Comparison of ENCODE assay signal across 13 cellular contexts in genomic region chr1:6179564-6180175, GRCh38. TPM values are rescaled to one million over a fixed set of nuclear protein-coding genes. Genes with fewer than 3 reads are reported as not detected.
A peak's percentile ranks its signal among the peaks of the same experiment; 100 is the strongest.
DNase-seq lines count a peak whose midpoint lies in the region; ATAC-seq and TF ChIP-seq lines count a peak whose summit lies in the region.
"Had no signal": no experiment of that assay in that cellular context is flagged by ENCODE, and none has a peak within 500 bp of the region (broad histone marks: within the 10 kb centered on the region; RNA-seq: fewer than 3 reads in every experiment).

No MANE protein-coding gene starts in this region.

- H2AFZ ChIP-seq in SK-N-SH (ENCODE audit: low read depth): no peak overlapping the region

- intact Hi-C loops in Panc1 (cut with micrococcal nuclease; ENCODE audit: unreplicated experiment): loop anchor here (5.0 kb wide), 2 partner anchors 72 to 127 kb away; no protein-coding TSS in a partner anchor
- intact Hi-C loops in sciatic nerve (cut with DNase I): no loop called here

- DNase-seq in SK-N-SH: peak; percentile 80
- no peak for DNase-seq in Panc1 (ENCODE audit: low read depth, low spot score)
- no peak for DNase-seq in thoracic aorta (ENCODE audit: low spot score)
- no peak for DNase-seq in sciatic nerve (ENCODE audit: low spot score)
- DNase-seq: activated naive CD4-positive, alpha-beta T cell; islet precursor cell; NCI-H2107; RPMI8226 had no signal

- CTCF ChIA-PET in SK-N-SH (lab: Yijun Ruan, JAX) (interaction anchor here (0.7 to 1.8 kb wide), 5 partner anchors 9 to 68 kb away, joined by 3 to 7 read pairs (median 4); no protein-coding TSS in a partner anchor), Panc1 (lab: Charles Lee) (no interaction called here)

- WGBS in SK-N-SH (ENCODE audit: low lambda C conversion rate): no CpG with 5 or more reads among the region's 92 CpGs

- no peak for TF ChIP-seq CTCF in SK-N-SH (IDR thresholded peaks at IDR 0.05)
- no peak for TF ChIP-seq CTCF in Panc1 (IDR thresholded peaks at IDR 0.05)
- no peak for TF ChIP-seq CTCF in thoracic aorta (IDR thresholded peaks at IDR 0.05)

- POLR2A ChIA-PET in SK-N-SH (lab: Yijun Ruan, JAX): no interaction called here
- POLR2A ChIA-PET in Panc1 (lab: Charles Lee): no interaction called here

- ATAC-seq in SK-N-SH treated with all-trans-retinoic acid at 6 μM for 48 hours (no peak), Panc1 (peak; percentile 22), thoracic aorta (ENCODE audit: insufficient number of reproducible peaks, low FRiP score, low read depth) (no peak), sciatic nerve (no peak), HG03159 (IDR thresholded peaks at IDR 0.05; ENCODE audit: unreplicated experiment) (no peak), HG02938 (IDR thresholded peaks at IDR 0.05; ENCODE audit: unreplicated experiment) (no peak)

- peaks cover 0 to 6% of the 10 kb centered on the region in 2 experiments; a peak in 1 of 4 replicates for H3K4me1 ChIP-seq in SK-N-SH (ENCODE audit: control insufficient read depth in 1 of 2, insufficient read depth in 2 of 2, low read depth in 1 of 2, low read length in 1 of 2)
- peaks cover 55% of the 10 kb centered on the region for H3K4me1 ChIP-seq in Panc1 (ENCODE audit: control insufficient read depth, insufficient read depth, low read length)
- peaks cover 4% of the 10 kb centered on the region for H3K4me1 ChIP-seq in iPS-15b (ENCODE audit: control insufficient read depth, insufficient read depth, low read length)
- H3K4me1 ChIP-seq in thoracic aorta (ENCODE audit: control insufficient read depth in 1 of 2, low read depth in 2 of 2): peaks cover 14 to 25% of the 10 kb centered on the region in 2 donors

- H3K9me3 ChIP-seq in SK-N-SH (no peaks in the 10 kb centered on the region), Panc1 (ENCODE audit: control insufficient read depth, insufficient read depth, low read depth, low read length) (no peaks in the 10 kb centered on the region), iPS-15b (ENCODE audit: control insufficient read depth, insufficient read depth, low read length) (no peaks in the 10 kb centered on the region), thoracic aorta (no peaks in the 10 kb centered on the region)

- H3F3A ChIP-seq in SK-N-SH (replicated peaks; ENCODE audit: insufficient read depth): peaks cover 11% of the 10 kb centered on the region

- H3K36me3 ChIP-seq in SK-N-SH (replicated peaks in 1 of 2; ENCODE audit: control insufficient read depth in 1 of 2, insufficient read depth in 2 of 2, low read length in 1 of 2) (peaks cover 0 to 7% of the 10 kb centered on the region in 2 experiments), Panc1 (ENCODE audit: control insufficient read depth, insufficient read depth, low read length) (no peaks in the 10 kb centered on the region), iPS-15b (ENCODE audit: control insufficient read depth, insufficient read depth, low read length) (no peaks in the 10 kb centered on the region), thoracic aorta (no peaks in the 10 kb centered on the region)

- no peaks in the 10 kb centered on the region for H3K79me2 ChIP-seq in SK-N-SH (ENCODE audit: insufficient read depth)

- no peak overlapping the region for H3K4me2 ChIP-seq in SK-N-SH
- H3K4me2 ChIP-seq: KMS-11 had no signal

- H3K27me3 ChIP-seq in SK-N-SH (ENCODE audit: insufficient read depth) (peaks cover 8% of the 10 kb centered on the region; the same call in 1 of the 2 replicates), Panc1 (ENCODE audit: control insufficient read depth, insufficient read depth, low read length) (no peaks in the 10 kb centered on the region), iPS-15b (ENCODE audit: control insufficient read depth, insufficient read depth, low read length) (peaks cover 42% of the 10 kb centered on the region), thoracic aorta (replicated peaks; ENCODE audit: insufficient read depth) (no peaks in the 10 kb centered on the region)

- H3K27ac ChIP-seq in SK-N-SH (ENCODE audit: low read depth in 2 of 2, low read length in 1 of 2): no peak overlapping the region
- no peak overlapping the region for H3K27ac ChIP-seq in Panc1 (ENCODE audit: low read length)
- no peak overlapping the region for H3K27ac ChIP-seq in thoracic aorta
- H3K27ac ChIP-seq: KMS-11 had no signal

- peaks cover 12% of the 10 kb centered on the region for H4K20me1 ChIP-seq in SK-N-SH (ENCODE audit: insufficient read depth)

- TF ChIP-seq RAD21 in SK-N-SH (IDR thresholded peaks at IDR 0.05; ENCODE audit: low read length): no peak

- no peak for TF ChIP-seq EP300 in SK-N-SH (IDR thresholded peaks at IDR 0.05; ENCODE audit: borderline replicate concordance in 1 of 2, low read depth in 1 of 2, low read length in 1 of 2)

- H3K4me3 ChIP-seq in SK-N-SH (ENCODE audit: low read depth in 2 of 2, low read length in 1 of 2) (peak overlapping the region in 1 of 2 experiments; percentile 45; a peak in 2 of 4 replicates), Panc1 (ENCODE audit: low read depth in 2 of 2, low read length in 2 of 2) (peak overlapping the region; percentile 56 to 59), iPS-15b (ENCODE audit: low read depth, low read length) (peak overlapping the region; percentile 32), thoracic aorta (peak overlapping the region; percentile 65)

- in situ Hi-C loops in Panc1 (cut with HindIII; ENCODE audit: low pct_unique_long_range_greater_than_20kb, low sequenced_read_pairs): no loop called here

- BruUV-seq in Panc1 (replicated peaks; lab: Mats Ljungman, UMichigan): no TSS peak

- no peak overlapping the region for H3K9ac ChIP-seq in SK-N-SH
- H3K9ac ChIP-seq in iPS-15b (ENCODE audit: low read depth, low read length): no peak overlapping the region
- H3K9ac ChIP-seq: KMS-11 had no signal

- H3K9me2 ChIP-seq in SK-N-SH: no peaks in the 10 kb centered on the region

TF ChIP-seq in SK-N-SH, 30 proteins besides CTCF, POLR2A, EP300 and RAD21 (continues in another document):
- TF ChIP-seq, protein P1, sequence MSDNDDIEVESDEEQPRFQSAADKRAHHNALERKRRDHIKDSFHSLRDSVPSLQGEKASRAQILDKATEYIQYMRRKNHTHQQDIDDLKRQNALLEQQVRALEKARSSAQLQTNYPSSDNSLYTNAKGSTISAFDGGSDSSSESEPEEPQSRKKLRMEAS (IDR thresholded peaks at IDR 0.05; ENCODE audit: low read depth): no peak
- TF ChIP-seq TAF1 (IDR thresholded peaks at IDR 0.05; ENCODE audit: borderline replicate concordance, low read depth, low read length) (no peak), FOXJ3 (CRISPR knock-in tag; IDR thresholded peaks at IDR 0.05) (no peak), NFIC (IDR thresholded peaks at IDR 0.05; ENCODE audit: borderline replicate concordance) (no peak), GABPA (IDR thresholded peaks at IDR 0.05; ENCODE audit: low read depth) (no peak), TEAD4 (IDR thresholded peaks at IDR 0.05; ENCODE audit: borderline replicate concordance, insufficient read depth) (no peak)

TF ChIP-seq in SK-N-SH treated with all-trans-retinoic acid at 6 μM for 48 hours, 23 proteins besides CTCF, POLR2A, EP300 and RAD21:
- no peak for TF ChIP-seq OSR1 (CRISPR knock-in tag; IDR thresholded peaks at IDR 0.05)
- no peak for TF ChIP-seq TOX (CRISPR knock-in tag; IDR thresholded peaks at IDR 0.05; ENCODE audit: borderline replicate concordance)
- no peak for TF ChIP-seq RARB (CRISPR knock-in tag; IDR thresholded peaks at IDR 0.05)
- no peak for TF ChIP-seq ISL1 (CRISPR knock-in tag; IDR thresholded peaks at IDR 0.05)

RNA-seq across cellular contexts. Expression of gene CHD5, which starts 0.5 kb away (rescaled TPM):
- polyA plus RNA-seq in SK-N-SH (2012; rRNA removed): 0.26 and 0.62 TPM in 2 replicates
- 0.15 and 0.25 TPM in 2 replicates for polyA plus RNA-seq in SK-N-SH (2012; cell fraction: cytosol; rRNA removed)
- 1.9 TPM in 2 replicates for polyA plus RNA-seq in SK-N-SH (2012; cell fraction: nucleus; rRNA removed)
- 62.9 TPM for total RNA-seq in Panc1 (2021; ENCODE audit: unreplicated experiment)
- 72.6 TPM for polyA plus RNA-seq in Panc1 (2012; ENCODE audit: insufficient read length)
- 1 to 10 TPM; 1.1 to 3.2 TPM for total RNA-seq in thoracic aorta
- 0.09 TPM for total RNA-seq in sciatic nerve

RNA-seq across cellular contexts. Expression of gene RPL22, which starts 19.7 kb away (rescaled TPM):
- polyA plus RNA-seq in SK-N-SH (2012; rRNA removed): 140 and 151 TPM in 2 replicates
- polyA plus RNA-seq in SK-N-SH (2012; cell fraction: cytosol; rRNA removed): 216 and 367 TPM in 2 replicates
- 37.2 and 61.3 TPM in 2 replicates for polyA plus RNA-seq in SK-N-SH (2012; cell fraction: nucleus; rRNA removed)
- total RNA-seq in Panc1 (2021; ENCODE audit: unreplicated experiment): 309 TPM
- 319 TPM for polyA plus RNA-seq in Panc1 (2012; ENCODE audit: insufficient read length)
- total RNA-seq in thoracic aorta: 100 to 1,000 TPM in 1 of 2 donors, 10 to 100 TPM in 1; 80.4 to 130 TPM
- total RNA-seq in sciatic nerve: 354 TPM

RNA-seq across cellular contexts. Expression of gene RNF207, which starts 26.2 kb away (rescaled TPM):
- 19.2 and 25.4 TPM in 2 replicates for polyA plus RNA-seq in SK-N-SH (2012; rRNA removed)
- 2.5 and 4.0 TPM in 2 replicates for polyA plus RNA-seq in SK-N-SH (2012; cell fraction: cytosol; rRNA removed)
- polyA plus RNA-seq in SK-N-SH (2012; cell fraction: nucleus; rRNA removed): 134 and 388 TPM in 2 replicates
- total RNA-seq in Panc1 (2021; ENCODE audit: unreplicated experiment): 115 TPM
- polyA plus RNA-seq in Panc1 (2012; ENCODE audit: insufficient read length): 84.5 TPM
- total RNA-seq in thoracic aorta: 10 to 100 TPM; 30.5 to 50.1 TPM
- total RNA-seq in sciatic nerve: 26.9 TPM

RNA-seq across cellular contexts. Expression of gene ICMT, which starts 56.1 kb away (rescaled TPM):
- 40.2 and 43.7 TPM in 2 replicates for polyA plus RNA-seq in SK-N-SH (2012; rRNA removed)
- polyA plus RNA-seq in SK-N-SH (2012; cell fraction: cytosol; rRNA removed): 41.9 and 51.0 TPM in 2 replicates
- polyA plus RNA-seq in SK-N-SH (2012; cell fraction: nucleus; rRNA removed): 16.5 and 21.6 TPM in 2 replicates
- total RNA-seq in Panc1 (2021; ENCODE audit: unreplicated experiment): 81.0 TPM
- 56.6 TPM for polyA plus RNA-seq in Panc1 (2012; ENCODE audit: insufficient read length)
- 10 to 100 TPM; 65.3 to 90.0 TPM for total RNA-seq in thoracic aorta
- 41.9 TPM for total RNA-seq in sciatic nerve

Comparison
In these comparisons a context has a peak if more than half of its experiments do, and no peak if none do; other contexts are left out.
1. RNA of gene CHD5, which starts 0.5 kb away (total RNA-seq): 62.9 TPM in Panc1 (single experiment); 1.1 to 3.2 TPM in thoracic aorta and 0.09 TPM in sciatic nerve (single experiment); every median in the first group is over 10 times any median in the second.